ENCODE assay signal across 28 cellular contexts in genomic region chr7:137544450-137545058, GRCh38.
"Had no signal": no experiment of that assay in that cellular context is flagged by ENCODE, and none has a peak within 500 bp of the region (broad histone marks: within the 10 kb centered on the region; RNA-seq: fewer than 3 reads in every experiment).

No MANE protein-coding gene starts in this region.

- H3K36me3 ChIP-seq: heart right ventricle, left lung, transverse colon, WERI-Rb-1 had no signal

- H3K36me3 Mint-ChIP-seq: activated naive CD8-positive, alpha-beta T cell treated with anti-CD3 and anti-CD28 coated beads for 36 hours; natural killer cell treated with Interleukin-12 subunit alpha and Interleukin-12 subunit beta and Interleukin-15 and Interleukin-18, amount 100 ng/mL, for 72 hours had no signal

- H3K4me3 ChIP-seq: heart right ventricle, left lung, lung, testis, transverse colon had no signal

- H3K9me3 Mint-ChIP-seq: activated naive CD4-positive, alpha-beta T cell treated with anti-CD3 and anti-CD28 coated beads for 36 hours; activated T-helper 1 cell treated with anti-CD3 and anti-CD28 coated beads, Interleukin-12 subunit alpha, Interleukin-12 subunit beta, Interleukin-2, Interleukin-4 antibody, amounts not matched to agents 30 ng/mL and 10 ng/mL and 1 ng/mL, durations not matched to agents 14 hours and 24 hours and 36 hours; dendritic cell treated with granulocyte-macrophage colony-stimulating factor and Interleukin-4, amounts not matched to agents 40 ng/mL and 50 ng/mL, for 4 days; endodermal cell had no signal

- H3K27me3 Mint-ChIP-seq: activated naive CD8-positive, alpha-beta T cell treated with anti-CD3 and anti-CD28 coated beads for 36 hours; dendritic cell treated with granulocyte-macrophage colony-stimulating factor and Interleukin-4, amounts not matched to agents 40 ng/mL and 50 ng/mL, for 4 days; natural killer cell treated with Interleukin-12 subunit alpha and Interleukin-12 subunit beta and Interleukin-15 and Interleukin-18, amount 100 ng/mL, for 72 hours had no signal

- H3K27ac Mint-ChIP-seq: activated naive CD4-positive, alpha-beta T cell treated with anti-CD3 and anti-CD28 coated beads for 36 hours; activated naive CD8-positive, alpha-beta T cell treated with anti-CD3 and anti-CD28 coated beads for 36 hours; activated T-helper 1 cell treated with anti-CD3 and anti-CD28 coated beads, Interleukin-12 subunit alpha, Interleukin-12 subunit beta, Interleukin-2, Interleukin-4 antibody, amounts not matched to agents 30 ng/mL and 10 ng/mL and 1 ng/mL, durations not matched to agents 14 hours and 24 hours and 36 hours; dendritic cell treated with granulocyte-macrophage colony-stimulating factor and Interleukin-4, amounts not matched to agents 40 ng/mL and 50 ng/mL, for 4 days; endodermal cell; natural killer cell treated with Interleukin-12 subunit alpha and Interleukin-12 subunit beta and Interleukin-15 and Interleukin-18, amount 100 ng/mL, for 72 hours; T-helper 17 cell had no signal

- H3K27me3 ChIP-seq: foreskin keratinocyte, heart right ventricle, left lung, testis, transverse colon had no signal

- H3K4me1 ChIP-seq: heart right ventricle, left lung, testis, transverse colon had no signal

- H3K4me3 Mint-ChIP-seq: activated naive CD4-positive, alpha-beta T cell treated with anti-CD3 and anti-CD28 coated beads for 36 hours; activated naive CD8-positive, alpha-beta T cell treated with anti-CD3 and anti-CD28 coated beads for 36 hours; activated T-helper 1 cell treated with anti-CD3 and anti-CD28 coated beads, Interleukin-12 subunit alpha, Interleukin-12 subunit beta, Interleukin-2, Interleukin-4 antibody, amounts not matched to agents 30 ng/mL and 10 ng/mL and 1 ng/mL, durations not matched to agents 14 hours and 24 hours and 36 hours; dendritic cell treated with granulocyte-macrophage colony-stimulating factor and Interleukin-4, amounts not matched to agents 40 ng/mL and 50 ng/mL, for 4 days; endodermal cell; natural killer cell treated with Interleukin-12 subunit alpha and Interleukin-12 subunit beta and Interleukin-15 and Interleukin-18, amount 100 ng/mL, for 72 hours; T-helper 17 cell had no signal

- H3K27ac ChIP-seq: foreskin keratinocyte, heart right ventricle, left lung, testis, transverse colon, WERI-Rb-1 had no signal

- H3K4me1 Mint-ChIP-seq: activated naive CD8-positive, alpha-beta T cell treated with anti-CD3 and anti-CD28 coated beads for 36 hours; endodermal cell; T-helper 17 cell had no signal

- H3K9me3 ChIP-seq: heart right ventricle, left lung, testis, transverse colon had no signal

- ATAC-seq: activated CD4-positive, CD25-positive, alpha-beta regulatory T cell treated with anti-CD3 and anti-CD28 coated beads, Interleukin-2, amount 50 U/mL, for 24 hours; esophagus mucosa; foreskin keratinocyte; heart right ventricle; left lung; natural killer cell treated with Interleukin-12 subunit alpha and Interleukin-12 subunit beta and Interleukin-15 and Interleukin-18, amount 100 ng/mL, for 72 hours; right cardiac atrium; stimulated activated naive CD8-positive, alpha-beta T cell treated with anti-CD3 and anti-CD28 coated beads, Interleukin-15, Interleukin-2, amounts not matched to agents 100 U/mL and 50 U/mL, for 24 hours; T-helper 17 cell had no signal

- DNase-seq: activated CD4-positive, alpha-beta T cell treated with anti-CD3 and anti-CD28 coated beads for 48 hours; activated CD4-positive, alpha-beta T cell treated with anti-CD3 and anti-CD28 coated beads, Interleukin-2, amount 50 U/mL, for 48 hours; activated CD8-positive, alpha-beta memory T cell treated with anti-CD3 and anti-CD28 coated beads for 24 hours; activated effector memory CD4-positive, alpha-beta T cell treated with anti-CD3 and anti-CD28 coated beads, Interleukin-2, amount 50 U/mL, for 16 hours; activated naive CD4-positive, alpha-beta T cell treated with anti-CD3 and anti-CD28 coated beads for 36 hours; activated naive CD8-positive, alpha-beta T cell treated with anti-CD3 and anti-CD28 coated beads for 36 hours; amniotic stem cell; caudate nucleus; endodermal cell; foreskin keratinocyte; heart right ventricle; kidney glomerular epithelial cell; left lung; mesendoderm; right cardiac atrium; stimulated activated CD4-positive, alpha-beta T cell treated with anti-CD3 and anti-CD28 coated beads, Interleukin-2, amount 100 ng/mL, for 48 hours; stimulated activated naive CD8-positive, alpha-beta T cell treated with anti-CD3 and anti-CD28 coated beads, Interleukin-15, Interleukin-2, amounts not matched to agents 100 U/mL and 50 U/mL, for 24 hours; T-helper 17 cell; T1000; testis; transverse colon; WERI-Rb-1 had no signal
